In the genomic region with DNA sequence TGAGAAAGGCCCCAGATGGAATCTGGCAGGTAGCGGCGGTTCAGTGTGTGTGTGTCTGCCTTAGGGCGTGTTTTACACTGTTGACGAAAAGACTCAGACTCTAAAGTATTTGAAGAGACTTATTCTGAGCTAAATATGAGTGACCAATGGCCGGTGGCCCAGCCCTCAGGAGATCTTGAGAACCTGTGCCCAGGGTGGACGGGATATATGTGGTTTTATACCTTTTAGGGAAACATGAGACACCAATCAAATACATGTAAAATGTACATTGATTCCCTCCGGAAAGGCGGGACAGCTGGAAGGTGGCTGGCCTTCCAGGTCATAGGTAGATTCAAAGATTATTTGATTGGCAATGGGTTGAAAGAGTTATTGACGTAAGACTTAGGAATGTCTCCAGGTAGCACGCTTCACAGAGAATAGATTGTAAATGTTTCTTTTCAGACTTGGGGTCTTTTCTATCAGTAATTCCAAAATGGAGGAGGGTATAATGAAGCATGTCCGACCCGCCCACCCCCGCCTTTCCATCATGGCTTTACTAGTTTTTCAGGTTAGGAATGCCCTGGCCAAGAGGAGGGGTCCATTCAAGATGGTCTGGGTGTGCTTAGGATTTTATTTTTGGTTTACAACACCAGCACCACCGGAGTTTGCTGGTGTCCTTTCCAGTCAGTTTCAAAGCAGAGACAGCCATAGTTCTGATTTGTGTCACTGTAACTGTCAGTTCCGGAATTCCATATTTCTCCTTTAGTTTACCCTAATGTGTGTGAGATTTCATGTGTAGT, we compare ENCODE assay signal across 8 cellular contexts. TPM values are rescaled to one million over a fixed set of nuclear protein-coding genes. Genes with fewer than 3 reads are reported as not detected.
DNase-seq lines count a peak whose midpoint lies in the region; ATAC-seq and TF ChIP-seq lines count a peak whose summit lies in the region.

No MANE protein-coding gene starts in this region.

- H3F3A ChIP-seq in smooth muscle cell (ENCODE audit: low read depth) = no peaks in the 10 kb centered on the region

- ATAC-seq in HG02970 (IDR thresholded peaks at IDR 0.05; ENCODE audit: low FRiP score, unreplicated experiment) = peak; percentile 4
- ATAC-seq in activated naive CD8-positive, alpha-beta T cell treated with anti-CD3 and anti-CD28 coated beads, Interleukin-2, amount 10 ng/mL, durations not matched to agents 7 days and 5 days (ENCODE audit: low read depth) = peak; percentile 4

- no peaks in the 10 kb centered on the region for H4K20me1 ChIP-seq in smooth muscle cell (ENCODE audit: low read depth)

- peak overlapping the region; percentile 99 for H2AFZ ChIP-seq in smooth muscle cell (ENCODE audit: low read depth)

- H3K79me2 ChIP-seq in smooth muscle cell (ENCODE audit: low read depth) = peaks cover 75% of the 10 kb centered on the region

- H3K27me3 Mint-ChIP-seq in activated naive CD8-positive, alpha-beta T cell treated with anti-CD3 and anti-CD28 coated beads, Interleukin-2, amount 10 ng/mL, durations not matched to agents 7 days and 5 days = no peaks in the 10 kb centered on the region

- no peaks in the 10 kb centered on the region for H3K27me3 ChIP-seq in iPS-15b (ENCODE audit: control insufficient read depth, insufficient read depth, low read length)
- H3K27me3 ChIP-seq in smooth muscle cell (ENCODE audit: low read depth) = no peaks in the 10 kb centered on the region

- H3K36me3 ChIP-seq in iPS-15b (ENCODE audit: control insufficient read depth, insufficient read depth, low read length) = peaks cover 9% of the 10 kb centered on the region
- H3K36me3 ChIP-seq in smooth muscle cell (ENCODE audit: low read depth) = peaks cover 4% of the 10 kb centered on the region

- TF ChIP-seq CTCF in C4-2B (conservative IDR thresholded peaks at IDR 0.05) = no peak
- no peak for TF ChIP-seq CTCF in smooth muscle cell (IDR thresholded peaks at IDR 0.05; ENCODE audit: borderline replicate concordance, insufficient read depth, poor library complexity, severe bottlenecking)

- no peaks in the 10 kb centered on the region for H3K9me3 ChIP-seq in iPS-15b (ENCODE audit: control insufficient read depth, insufficient read depth, low read length)
- H3K9me3 ChIP-seq in smooth muscle cell (replicated peaks; ENCODE audit: low read depth) = no peaks in the 10 kb centered on the region

- no peak for DNase-seq in activated naive CD8-positive, alpha-beta T cell treated with anti-CD3 and anti-CD28 coated beads, Interleukin-2, amount 10 ng/mL, durations not matched to agents 7 days and 5 days
- DNase-seq in smooth muscle cell (lab: John Stamatoyannopoulos, UW; ENCODE audit: unreplicated experiment) (no peak), mucosa of gallbladder (ENCODE audit: low spot score) (no peak), NCI-H2029 treated with DMSO at 0.1 percent for 48 hours (lab: John Stamatoyannopoulos, UW) (no peak), hippocampal formation (lab: John Stamatoyannopoulos, UW) (no peak)

- peak overlapping the region; percentile 97 for H3K27ac Mint-ChIP-seq in activated naive CD8-positive, alpha-beta T cell treated with anti-CD3 and anti-CD28 coated beads, Interleukin-2, amount 10 ng/mL, durations not matched to agents 7 days and 5 days

- H3K4me1 ChIP-seq in iPS-15b (ENCODE audit: control insufficient read depth, insufficient read depth, low read length) = peaks cover 7% of the 10 kb centered on the region
- peaks cover 13% of the 10 kb centered on the region for H3K4me1 ChIP-seq in smooth muscle cell (ENCODE audit: low read depth)

- peak overlapping the region; percentile 74 for H3K27ac ChIP-seq in C4-2B
- H3K27ac ChIP-seq in smooth muscle cell (ENCODE audit: low read depth) = peak overlapping the region; percentile 68

- WGBS in smooth muscle cell (ENCODE audit: low lambda C conversion rate) = 29% methylated on average over 15 of the region's 15 CpGs

- POLR2A ChIA-PET in activated naive CD8-positive, alpha-beta T cell treated with anti-CD3 and anti-CD28 coated beads, Interleukin-2, amount 10 ng/mL, durations not matched to agents 7 days and 5 days (lab: Charles Lee) = interaction anchor here (0.6 to 3.3 kb wide), 9 partner anchors 12 to 198 kb away, joined by 3 to 33 read pairs (median 5); partner anchors contain the start of genes ZFP14, ZNF260, ZNF382 and ZNF566

- peak overlapping the region; percentile 91 for H3K4me3 Mint-ChIP-seq in activated naive CD8-positive, alpha-beta T cell treated with anti-CD3 and anti-CD28 coated beads, Interleukin-2, amount 10 ng/mL, durations not matched to agents 7 days and 5 days

- peak overlapping the region; percentile 99 for H3K4me2 ChIP-seq in smooth muscle cell

- H3K4me3 ChIP-seq in iPS-15b (ENCODE audit: low read depth, low read length) (peak overlapping the region; percentile 87), smooth muscle cell (peak overlapping the region; percentile 98)

- peaks cover 10% of the 10 kb centered on the region for H3K9me3 Mint-ChIP-seq in activated naive CD8-positive, alpha-beta T cell treated with anti-CD3 and anti-CD28 coated beads, Interleukin-2, amount 10 ng/mL, durations not matched to agents 7 days and 5 days

- peaks cover 26% of the 10 kb centered on the region for H3K4me1 Mint-ChIP-seq in activated naive CD8-positive, alpha-beta T cell treated with anti-CD3 and anti-CD28 coated beads, Interleukin-2, amount 10 ng/mL, durations not matched to agents 7 days and 5 days

- H3K9ac ChIP-seq in iPS-15b (ENCODE audit: low read depth, low read length) (peak overlapping the region; percentile 94), smooth muscle cell (ENCODE audit: low read depth) (peak overlapping the region; percentile 94)

- peaks cover 67% of the 10 kb centered on the region for H3K36me3 Mint-ChIP-seq in activated naive CD8-positive, alpha-beta T cell treated with anti-CD3 and anti-CD28 coated beads, Interleukin-2, amount 10 ng/mL, durations not matched to agents 7 days and 5 days

RNA-seq across cellular contexts. Expression of gene ZNF529, which starts 1.0 kb away (rescaled TPM):
- total RNA-seq in activated naive CD8-positive, alpha-beta T cell treated with anti-CD3 and anti-CD28 coated beads, Interleukin-2, amount 10 ng/mL, durations not matched to agents 7 days and 5 days = 10 to 100 TPM; 21.6 to 24.2 TPM
- total RNA-seq in smooth muscle cell (9.3 and 10.0 TPM in 2 replicates), mucosa of gallbladder (14.2 TPM)
- polyA plus RNA-seq in smooth muscle cell = 2.9 and 3.5 TPM in 2 replicates

RNA-seq across cellular contexts. Expression of gene ZNF382, which starts 31.0 kb away (rescaled TPM):
- 10 to 100 TPM; 15.6 to 16.2 TPM for total RNA-seq in activated naive CD8-positive, alpha-beta T cell treated with anti-CD3 and anti-CD28 coated beads, Interleukin-2, amount 10 ng/mL, durations not matched to agents 7 days and 5 days
- total RNA-seq in smooth muscle cell (6.0 and 8.9 TPM in 2 replicates), mucosa of gallbladder (8.4 TPM)
- 3.0 and 3.5 TPM in 2 replicates for polyA plus RNA-seq in smooth muscle cell

RNA-seq across cellular contexts. Expression of gene ZNF260, which starts 46.1 kb away (rescaled TPM):
- 10 to 100 TPM; 12.9 to 16.3 TPM for total RNA-seq in activated naive CD8-positive, alpha-beta T cell treated with anti-CD3 and anti-CD28 coated beads, Interleukin-2, amount 10 ng/mL, durations not matched to agents 7 days and 5 days
- total RNA-seq in smooth muscle cell (25.3 and 40.3 TPM in 2 replicates), mucosa of gallbladder (16.6 TPM)
- polyA plus RNA-seq in smooth muscle cell = 7.6 and 8.0 TPM in 2 replicates
